Comparison of ENCODE assay signal across 8 cellular contexts in genomic region chr12:93979189-93979588, GRCh38.
DNase-seq lines count a peak whose midpoint lies in the region; ATAC-seq, FAIRE-seq and TF ChIP-seq lines count a peak whose summit lies in the region.

No MANE protein-coding gene starts in this region.

- H2AFZ ChIP-seq in fibroblast of lung (ENCODE audit: low read length), result no peak overlapping the region

- H3K27ac ChIP-seq in fibroblast of lung (ENCODE audit: insufficient read depth, low read length), result no peak overlapping the region

- no peak overlapping the region for H3K4me2 ChIP-seq in fibroblast of lung (ENCODE audit: extremely low read depth, insufficient read depth, low read length)

- no peaks in the 10 kb centered on the region for H3K36me3 ChIP-seq in fibroblast of lung (ENCODE audit: control insufficient read depth, insufficient read depth, low read length)

- DNase-seq in NCI-H1417 (lab: John Stamatoyannopoulos, UW), result peak in 2 of 3 experiments; percentile 16 to 26
- no peak for DNase-seq in NCI-H1417 treated with DMSO at 0.1 percent for 48 hours (lab: John Stamatoyannopoulos, UW)
- peak; percentile 8 for DNase-seq in RCC 7860 (ENCODE audit: low spot score)
- peak; percentile 35 to 49 for DNase-seq in fibroblast of lung (ENCODE audit: low read depth in 2 of 2)
- DNase-seq in sciatic nerve (ENCODE audit: low spot score), result no peak
- DNase-seq in cerebellar cortex (ENCODE audit: low spot score), result no peak

- no peaks in the 10 kb centered on the region for H4K20me1 ChIP-seq in fibroblast of lung (ENCODE audit: control insufficient read depth, extremely low read depth, insufficient read depth, low read length)

- H3K79me2 ChIP-seq in fibroblast of lung (ENCODE audit: control insufficient read depth, insufficient read depth, low read length), result no peaks in the 10 kb centered on the region

- intact Hi-C loops in sciatic nerve (cut with DNase I), result no loop called here

- no peaks in the 10 kb centered on the region for H3K4me1 ChIP-seq in fibroblast of lung (ENCODE audit: control insufficient read depth, extremely low read depth, insufficient read depth, low read length)

- no peaks in the 10 kb centered on the region for H3K27me3 ChIP-seq in fibroblast of lung (ENCODE audit: control insufficient read depth, insufficient read depth, low read length)

- TF ChIP-seq CTCF in fibroblast of lung (conservative IDR thresholded peaks at IDR 0.05 in 1 of 2, IDR thresholded peaks at IDR 0.05 in 1 of 2; ENCODE audit: low read depth in 1 of 2, low read length in 2 of 2), result peak; percentile 34 to 48

- H3K9me3 ChIP-seq in fibroblast of lung (ENCODE audit: control insufficient read depth, insufficient read depth, low read depth, low read length), result no peaks in the 10 kb centered on the region

- no peak overlapping the region for H3K9ac ChIP-seq in fibroblast of lung (ENCODE audit: insufficient read depth, low read length)

- H3K4me3 ChIP-seq in fibroblast of lung (replicated peaks in 1 of 4; ENCODE audit: control extremely low read depth in 1 of 4, insufficient read depth in 1 of 4, low read depth in 3 of 4, low read length in 4 of 4), result no peak overlapping the region

- no peak for FAIRE-seq in RCC 7860 (lab: Jason Lieb, UNC)

- ATAC-seq in sciatic nerve, result peak; percentile 23
- no peak for ATAC-seq in GM18520 (IDR thresholded peaks at IDR 0.05; ENCODE audit: unreplicated experiment)
- ATAC-seq in GM18498 (IDR thresholded peaks at IDR 0.05; ENCODE audit: unreplicated experiment), result no peak

Comparison
In these comparisons a context has a peak if more than half of its experiments do, and no peak if none do; other contexts are left out.
1. DNase-seq: peak in NCI-H1417 (2 of 3), RCC 7860 (single experiment) and fibroblast of lung (2 of 2); none in NCI-H1417 treated with DMSO at 0.1 percent for 48 hours (single experiment), sciatic nerve (single experiment) and cerebellar cortex (single experiment).